1 cellular context compared by ENCODE assay signal in genomic region chr17:29651913-29652312, GRCh38. TPM values are rescaled to one million over a fixed set of nuclear protein-coding genes. Genes with fewer than 3 reads are reported as not detected.
"Had no signal": no experiment of that assay in that cellular context is flagged by ENCODE, and none has a peak within 500 bp of the region (broad histone marks: within the 10 kb centered on the region; RNA-seq: fewer than 3 reads in every experiment).

No MANE protein-coding gene starts in this region.

RNA-seq across cellular contexts. Expression of gene CORO6, which starts 29.2 kb away (rescaled TPM):
- total RNA-seq: progenitor cell of endocrine pancreas had no signal
